In genomic region chr9:78821126-78821822, GRCh38 we compare ENCODE assay signal across 8 cellular contexts.
DNase-seq lines count a peak whose midpoint lies in the region; ATAC-seq, FAIRE-seq and TF ChIP-seq lines count a peak whose summit lies in the region.

No MANE protein-coding gene starts in this region.

- peak; percentile 62 for DNase-seq in NCI-H2107 treated with DMSO at 0.1 percent for 48 hours (lab: John Stamatoyannopoulos, UW; ENCODE audit: unreplicated experiment)
- DNase-seq in adrenal gland, result peak; percentile 22 to 73 (median 43)
- no peak for DNase-seq in kidney
- no peak for DNase-seq in upper lobe of left lung
- DNase-seq in effector CD4-positive, alpha-beta T cell, result no peak

- no peaks in the 10 kb centered on the region for H3K9me3 ChIP-seq in adrenal gland (replicated peaks in 1 of 3)
- H3K9me3 ChIP-seq in kidney (ENCODE audit: control insufficient read depth in 1 of 2, low read length in 2 of 2), result no peaks in the 10 kb centered on the region
- no peaks in the 10 kb centered on the region for H3K9me3 ChIP-seq in upper lobe of left lung

- peak overlapping the region in 2 of 4 donors; percentile 30 to 54 for H3K4me3 ChIP-seq in adrenal gland
- H3K4me3 ChIP-seq in kidney (ENCODE audit: low read length in 2 of 2), result peak overlapping the region; percentile 58 to 67
- peak overlapping the region in 2 of 4 donors; percentile 6 to 18 for H3K4me3 ChIP-seq in upper lobe of left lung

- H3K36me3 ChIP-seq in adrenal gland (replicated peaks in 1 of 2) (no peaks in the 10 kb centered on the region), kidney (ENCODE audit: control insufficient read depth in 1 of 2, insufficient read depth in 2 of 2, low read length in 2 of 2) (no peaks in the 10 kb centered on the region), upper lobe of left lung (no peaks in the 10 kb centered on the region)

- TF ChIP-seq POLR2A in adrenal gland (IDR thresholded peaks at IDR 0.05) (no peak), upper lobe of left lung (IDR thresholded peaks at IDR 0.05) (no peak)

- TF ChIP-seq CTCF in C4-2B (conservative IDR thresholded peaks at IDR 0.05), result peak; percentile 84
- TF ChIP-seq CTCF in adrenal gland (IDR thresholded peaks at IDR 0.05), result peak; percentile 64 to 75 (median 68)
- peak; percentile 53 for TF ChIP-seq CTCF in kidney (IDR thresholded peaks at IDR 0.05; ENCODE audit: borderline replicate concordance, extremely low read depth, insufficient read depth)
- TF ChIP-seq CTCF in upper lobe of left lung (IDR thresholded peaks at IDR 0.05), result peak; percentile 32 to 68 (median 48)

- WGBS in adrenal gland, 4 donors, result 25 to 30% (median 28%) methylated on average over 9 of the region's 9 CpGs
- 43 to 51% methylated on average over 8 to 9 of the region's 9 CpGs for WGBS in upper lobe of left lung, 2 donors

- H3K27ac ChIP-seq in C4-2B, result no peak overlapping the region
- no peak overlapping the region for H3K27ac ChIP-seq in adrenal gland
- no peak overlapping the region for H3K27ac ChIP-seq in kidney (ENCODE audit: low read depth in 2 of 2, low read length in 2 of 2)
- H3K27ac ChIP-seq in upper lobe of left lung, result no peak overlapping the region

- no peak for TF ChIP-seq EP300 in upper lobe of left lung (IDR thresholded peaks at IDR 0.05)

- intact Hi-C loops in adrenal gland (cut with DNase I) (no loop called here), kidney (cut with DNase I) (no loop called here)

- peak; percentile 92 for ATAC-seq in GM18517 (IDR thresholded peaks at IDR 0.05; ENCODE audit: unreplicated experiment)
- ATAC-seq in HG02943 (IDR thresholded peaks at IDR 0.05; ENCODE audit: low read depth, unreplicated experiment), result peak; percentile 89
- ATAC-seq in upper lobe of left lung (ENCODE audit: low FRiP score in 2 of 2), result peak in 1 of 2 donors; percentile 57

- no peak overlapping the region for H3K9ac ChIP-seq in kidney (ENCODE audit: low read length in 2 of 2)

- H3K4me1 ChIP-seq in adrenal gland (replicated peaks in 1 of 2), result no peaks in the 10 kb centered on the region
- H3K4me1 ChIP-seq in kidney (ENCODE audit: control insufficient read depth in 1 of 2, insufficient read depth in 1 of 2, low read depth in 1 of 2, low read length in 2 of 2), result no peaks in the 10 kb centered on the region
- H3K4me1 ChIP-seq in upper lobe of left lung, result peaks cover 0 to 8% (median 0%) of the 10 kb centered on the region in 4 donors

- FAIRE-seq in kidney (lab: Jason Lieb, UNC), result no peak

- H3K27me3 ChIP-seq in adrenal gland (no peaks in the 10 kb centered on the region), upper lobe of left lung (no peaks in the 10 kb centered on the region)

Comparison
In these comparisons a context has a peak if more than half of its experiments do, and no peak if none do; other contexts are left out.
1. DNase-seq: peak in NCI-H2107 treated with DMSO at 0.1 percent for 48 hours (single experiment) and adrenal gland (7 of 7); none in kidney (single experiment), upper lobe of left lung (0 of 2) and effector CD4-positive, alpha-beta T cell (single experiment).
2. Peak in every context shown above with its lines, with median percentiles within 50 percentile points of each other: CTCF ChIP-seq.